9 cellular contexts compared by ENCODE assay signal in the genomic region with DNA sequence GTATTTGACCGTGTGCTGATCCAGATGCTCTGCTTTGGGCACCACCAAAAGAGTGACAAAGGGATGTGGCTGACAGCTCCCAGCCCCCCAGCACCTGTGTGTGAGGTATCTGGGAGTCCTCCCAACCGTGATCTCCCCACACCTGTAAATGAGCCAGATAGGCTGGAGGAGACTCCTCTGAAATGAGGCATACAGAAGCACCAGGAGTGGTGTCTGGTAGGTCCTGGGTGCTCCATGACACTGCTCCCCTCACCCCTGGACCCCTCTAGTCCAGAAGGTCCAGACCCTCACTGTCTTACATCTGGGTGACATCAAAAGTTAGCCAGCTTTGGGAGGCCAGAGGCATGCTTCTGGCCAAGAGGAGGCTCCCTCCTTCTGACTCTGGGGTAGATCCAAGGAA. TPM values are rescaled to one million over a fixed set of nuclear protein-coding genes. Genes with fewer than 3 reads are reported as not detected.
"Had no signal": no experiment of that assay in that cellular context is flagged by ENCODE, and none has a peak within 500 bp of the region (broad histone marks: within the 10 kb centered on the region; RNA-seq: fewer than 3 reads in every experiment).

No MANE protein-coding gene starts in this region.

- DNase-seq: IMR-90, KBM-7, KG1 had no signal

- ATAC-seq: HepG2 had no signal

- H3K4me3 ChIP-seq: K562 had no signal

- H3K27ac ChIP-seq: HL-60 had no signal

RNA-seq across cellular contexts. Expression of a gene that starts 20.0 kb away (rescaled TPM):
- total RNA-seq: HepG2, HT-29, HT1080, IMR-90, K562 had no signal
- polyA plus RNA-seq: HepG2, IgD-negative memory B cell, IMR-90, K562 had no signal
